Comparison of ENCODE assay signal across 8 cellular contexts in the genomic region with DNA sequence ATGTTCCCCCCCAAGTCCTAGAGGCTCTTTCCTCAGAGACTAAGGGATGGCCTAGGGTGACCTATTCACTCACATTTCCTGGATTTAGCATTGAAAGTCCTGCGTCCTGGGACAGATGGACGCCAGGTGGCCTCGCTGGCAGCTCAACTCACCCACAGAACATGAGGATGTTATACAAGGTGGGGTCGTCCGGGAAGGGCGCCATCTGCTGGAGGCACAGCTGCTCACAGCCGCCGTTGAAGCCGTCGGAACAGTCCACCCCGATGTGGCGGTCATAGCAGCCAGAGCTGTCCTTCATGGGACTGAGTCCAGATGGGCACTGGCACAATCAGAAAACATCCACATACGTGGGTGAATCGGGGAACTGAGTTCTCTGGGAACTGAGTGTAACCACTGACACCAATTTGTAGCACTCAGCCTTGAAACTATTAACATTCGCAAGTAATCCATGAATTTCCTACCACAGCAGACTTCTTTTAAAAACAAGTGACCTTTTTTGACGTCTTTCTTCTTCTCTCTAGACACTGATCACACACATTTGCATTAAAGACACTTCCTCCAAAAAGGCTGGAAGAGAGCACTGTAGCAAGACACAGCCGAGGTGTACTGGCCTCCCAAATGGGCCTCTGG.
DNase-seq lines count a peak whose midpoint lies in the region; ATAC-seq, FAIRE-seq and TF ChIP-seq lines count a peak whose summit lies in the region.

No MANE protein-coding gene starts in this region.

- no TSS peak for BruUV-seq in OCI-LY7 (replicated peaks; lab: Mats Ljungman, UMichigan)
- no TSS peak for BruUV-seq in endothelial cell of umbilical vein (replicated peaks; lab: Mats Ljungman, UMichigan)

- H2AFZ ChIP-seq in OCI-LY7 (ENCODE audit: low read length) (no peak overlapping the region), endothelial cell of umbilical vein (ENCODE audit: low read depth, low read length) (no peak overlapping the region), neuronal stem cell (ENCODE audit: low read length) (no peak overlapping the region)

- H3K36me3 Mint-ChIP-seq in activated T-cell treated with anti-CD3 and anti-CD28 coated beads, Interleukin-2, amount 50 U/mL, for 72 hours (ENCODE audit: insufficient read depth in 2 of 2) = no peaks in the 10 kb centered on the region

- H3K27me3 ChIP-seq in endothelial cell of umbilical vein (ENCODE audit: control insufficient read depth in 2 of 2, insufficient read depth in 2 of 2, low read length in 2 of 2) = no peaks in the 10 kb centered on the region
- H3K27me3 ChIP-seq in neuronal stem cell (ENCODE audit: control insufficient read depth in 3 of 3, insufficient read depth in 3 of 3, low read depth in 1 of 3, low read length in 3 of 3) = no peaks in the 10 kb centered on the region

- H3K36me3 ChIP-seq in OCI-LY7 (ENCODE audit: insufficient read depth, low read length) = no peaks in the 10 kb centered on the region
- no peaks in the 10 kb centered on the region for H3K36me3 ChIP-seq in endothelial cell of umbilical vein (ENCODE audit: control insufficient read depth in 2 of 2, extremely low read depth in 1 of 2, insufficient read depth in 2 of 2, low read length in 2 of 2)
- no peaks in the 10 kb centered on the region for H3K36me3 ChIP-seq in neuronal stem cell (replicated peaks in 1 of 2; ENCODE audit: control insufficient read depth in 2 of 2, insufficient read depth in 2 of 2, low read length in 2 of 2)

- no peaks in the 10 kb centered on the region for H3K79me1 ChIP-seq in neuronal stem cell (ENCODE audit: low read depth, low read length)

- no peak overlapping the region for H3K27ac Mint-ChIP-seq in activated T-cell treated with anti-CD3 and anti-CD28 coated beads, Interleukin-2, amount 50 U/mL, for 72 hours

- H2BK5ac ChIP-seq in neuronal stem cell (ENCODE audit: low read length) = no peak overlapping the region

- H3K4me1 Mint-ChIP-seq in activated T-cell treated with anti-CD3 and anti-CD28 coated beads, Interleukin-2, amount 50 U/mL, for 72 hours (ENCODE audit: low read depth) = no peaks in the 10 kb centered on the region

- H3K79me2 ChIP-seq in OCI-LY7 (ENCODE audit: insufficient read depth, low read depth, low read length) = no peaks in the 10 kb centered on the region
- H3K79me2 ChIP-seq in endothelial cell of umbilical vein (ENCODE audit: control insufficient read depth, insufficient read depth, low read length) = no peaks in the 10 kb centered on the region

- peak; percentile 14 to 17 for DNase-seq in activated T-cell treated with anti-CD3 and anti-CD28 coated beads, Interleukin-2, amount 50 U/mL, for 72 hours
- DNase-seq in activated T-cell treated with anti-CD3 and anti-CD28 coated beads, Interleukin-2, amount 50 U/mL, for 1 hour = no peak
- DNase-seq in OCI-LY7 (ENCODE audit: low spot score) = peak; percentile 26
- peak; percentile 2 for DNase-seq in endothelial cell of umbilical vein (ENCODE audit: low read depth, low spot score)
- peak; percentile 65 for DNase-seq in neuronal stem cell (ENCODE audit: low spot score)
- DNase-seq in NCI-H1092 (lab: John Stamatoyannopoulos, UW) = no peak
- DNase-seq in GF-D8 (lab: John Stamatoyannopoulos, UW) = no peak

- no peak overlapping the region for H3K4me3 Mint-ChIP-seq in activated T-cell treated with anti-CD3 and anti-CD28 coated beads, Interleukin-2, amount 50 U/mL, for 72 hours

- ATAC-seq in activated T-cell treated with anti-CD3 and anti-CD28 coated beads, Interleukin-2, amount 50 U/mL, for 72 hours (replicated peaks in 1 of 2) = no peak
- ATAC-seq in HG02610 (IDR thresholded peaks at IDR 0.05; ENCODE audit: unreplicated experiment) = peak; percentile 54

- CTCF ChIA-PET in OCI-LY7 (lab: Charles Lee; ENCODE audit: unreplicated experiment) = no interaction called here
- CTCF ChIA-PET in endothelial cell of umbilical vein (lab: Charles Lee) = no interaction called here

- H3K4ac ChIP-seq in neuronal stem cell (ENCODE audit: low read length) = no peak overlapping the region

- FAIRE-seq in endothelial cell of umbilical vein (lab: Jason Lieb, UNC) = no peak

- H3K4me1 ChIP-seq in OCI-LY7 (ENCODE audit: insufficient read depth, low read length, poor library complexity, severe bottlenecking) (no peaks in the 10 kb centered on the region), endothelial cell of umbilical vein (ENCODE audit: control insufficient read depth, extremely low read depth, insufficient read depth, low read length) (no peaks in the 10 kb centered on the region), neuronal stem cell (ENCODE audit: control insufficient read depth in 2 of 2, insufficient read depth in 1 of 2, low read depth in 1 of 2, low read length in 2 of 2) (no peaks in the 10 kb centered on the region)

- intact Hi-C loops in OCI-LY7 (cut with micrococcal nuclease; ENCODE audit: unreplicated experiment) = loop anchor here (2.0 kb wide), 1 partner anchor 52 kb away; no protein-coding TSS in a partner anchor
- intact Hi-C loops in endothelial cell of umbilical vein (cut with micrococcal nuclease) = loop anchor here (1.0 kb wide), 1 partner anchor 997 kb away; no protein-coding TSS in a partner anchor

- H3K27me3 Mint-ChIP-seq in activated T-cell treated with anti-CD3 and anti-CD28 coated beads, Interleukin-2, amount 50 U/mL, for 72 hours (ENCODE audit: low read depth) = no peaks in the 10 kb centered on the region

- H3K27ac ChIP-seq in OCI-LY7 (ENCODE audit: low read depth, low read length, poor library complexity, severe bottlenecking) (no peak overlapping the region), endothelial cell of umbilical vein (ENCODE audit: insufficient read depth, low read depth, low read length) (no peak overlapping the region), neuronal stem cell (replicated peaks; ENCODE audit: low read length) (no peak overlapping the region)

- no peak overlapping the region for H2BK120ac ChIP-seq in neuronal stem cell (ENCODE audit: low read depth, low read length)

- H2BK12ac ChIP-seq in neuronal stem cell (ENCODE audit: low read length) = no peak overlapping the region

- POLR2A ChIA-PET in OCI-LY7 (lab: Charles Lee) = no interaction called here
- POLR2A ChIA-PET in endothelial cell of umbilical vein (lab: Charles Lee) = no interaction called here

- H4K8ac ChIP-seq in neuronal stem cell (ENCODE audit: low read depth, low read length) = no peak overlapping the region

- H3K9ac ChIP-seq in endothelial cell of umbilical vein (replicated peaks; ENCODE audit: extremely low read depth, insufficient read depth, low read length) (no peak overlapping the region), neuronal stem cell (ENCODE audit: low read depth, low read length, poor library complexity) (no peak overlapping the region)

- H3K18ac ChIP-seq in neuronal stem cell (ENCODE audit: low read length) = no peak overlapping the region

- H3K14ac ChIP-seq in neuronal stem cell (ENCODE audit: low read length) = no peak overlapping the region

- no peak overlapping the region for H2AK5ac ChIP-seq in neuronal stem cell (ENCODE audit: low read depth, low read length)

- WGBS in neuronal stem cell (ENCODE audit: extremely low coverage in 2 of 2, insufficient read length in 2 of 2, insufficient replicate concordance in 1 of 2), 2 donors = no CpG with 5 or more reads among the region's 17 CpGs

- H3K4me3 ChIP-seq in OCI-LY7 (ENCODE audit: low read depth, low read length, poor library complexity, severe bottlenecking) (no peak overlapping the region), endothelial cell of umbilical vein (replicated peaks in 1 of 3; ENCODE audit: insufficient read depth in 1 of 3, low read depth in 1 of 3, low read length in 3 of 3) (no peak overlapping the region), neuronal stem cell (ENCODE audit: low read length in 2 of 2) (no peak overlapping the region)

- H3K23ac ChIP-seq in neuronal stem cell (ENCODE audit: low read depth, low read length, poor library complexity) = no peak overlapping the region

- H2BK15ac ChIP-seq in neuronal stem cell (ENCODE audit: low read length) = no peak overlapping the region

- no peaks in the 10 kb centered on the region for H3K9me2 ChIP-seq in OCI-LY7 (ENCODE audit: insufficient read depth, low read length)

- no peaks in the 10 kb centered on the region for H4K20me1 ChIP-seq in OCI-LY7 (ENCODE audit: insufficient read depth, low read length)
- H4K20me1 ChIP-seq in endothelial cell of umbilical vein (replicated peaks; ENCODE audit: control insufficient read depth, extremely low read depth, insufficient read depth, low read length) = no peaks in the 10 kb centered on the region

- TF ChIP-seq POLR2A in endothelial cell of umbilical vein (IDR thresholded peaks at IDR 0.05; ENCODE audit: low read depth, low read length) = no peak

- no peaks in the 10 kb centered on the region for H3K9me3 Mint-ChIP-seq in activated T-cell treated with anti-CD3 and anti-CD28 coated beads, Interleukin-2, amount 50 U/mL, for 72 hours

- H3K9me3 ChIP-seq in OCI-LY7 (ENCODE audit: low read length) (no peaks in the 10 kb centered on the region), endothelial cell of umbilical vein (replicated peaks; ENCODE audit: control insufficient read depth, insufficient read depth, low read length) (no peaks in the 10 kb centered on the region), neuronal stem cell (replicated peaks in 1 of 2; ENCODE audit: control insufficient read depth in 2 of 2, insufficient read depth in 1 of 2, low read depth in 1 of 2, low read length in 2 of 2) (no peaks in the 10 kb centered on the region)

- no peak overlapping the region for H4K91ac ChIP-seq in neuronal stem cell (ENCODE audit: low read depth, low read length, poor library complexity)

- H3K4me2 ChIP-seq in OCI-LY7 (ENCODE audit: low read length) (no peak overlapping the region), endothelial cell of umbilical vein (ENCODE audit: insufficient read depth, low read length) (no peak overlapping the region), neuronal stem cell (ENCODE audit: insufficient read depth, low read length, poor library complexity, severe bottlenecking) (no peak overlapping the region)

- dilution Hi-C loops in endothelial cell of umbilical vein (cut with MboI; ENCODE audit: extremely low pct_ligation_motif_present, low sequenced_read_pairs) = no loop called here

- TF ChIP-seq CTCF in OCI-LY7 (conservative IDR thresholded peaks at IDR 0.05; ENCODE audit: low read length) (peak; percentile 80), endothelial cell of umbilical vein (IDR thresholded peaks at IDR 0.05; ENCODE audit: extremely low read depth in 1 of 2, insufficient read depth in 1 of 2, low read depth in 1 of 2, low read length in 2 of 2) (peak; percentile 28 to 42)

- no peaks in the 10 kb centered on the region for H3K9me1 ChIP-seq in endothelial cell of umbilical vein (replicated peaks; ENCODE audit: control insufficient read depth, extremely low read depth, insufficient read depth, low read length)

TF ChIP-seq in endothelial cell of umbilical vein, 7 proteins besides CTCF, POLR2A, EP300 and RAD21 (continues in another document):
- TF ChIP-seq EZH2 (IDR thresholded peaks at IDR 0.05; ENCODE audit: borderline replicate concordance, low read depth, low read length, severe bottlenecking) = no peak
- no peak for TF ChIP-seq JUN (IDR thresholded peaks at IDR 0.05; ENCODE audit: borderline replicate concordance, insufficient read depth, insufficient read length, low read depth)
- no peak for TF ChIP-seq GATA2 (IDR thresholded peaks at IDR 0.05; ENCODE audit: insufficient read depth, insufficient read length, low read depth, low read length)
- no peak for TF ChIP-seq MYC (IDR thresholded peaks at IDR 0.05; ENCODE audit: low read depth, low read length)

Comparison
In these comparisons a context has a peak if more than half of its experiments do, and no peak if none do; other contexts are left out.
1. DNase-seq: peak in activated T-cell treated with anti-CD3 and anti-CD28 coated beads, Interleukin-2, amount 50 U/mL, for 72 hours (2 of 2), OCI-LY7 (single experiment), endothelial cell of umbilical vein (single experiment) and neuronal stem cell (single experiment); none in activated T-cell treated with anti-CD3 and anti-CD28 coated beads, Interleukin-2, amount 50 U/mL, for 1 hour (single experiment), NCI-H1092 (single experiment) and GF-D8 (single experiment).